ENCODE assay signal across 25 cellular contexts in the genomic region with DNA sequence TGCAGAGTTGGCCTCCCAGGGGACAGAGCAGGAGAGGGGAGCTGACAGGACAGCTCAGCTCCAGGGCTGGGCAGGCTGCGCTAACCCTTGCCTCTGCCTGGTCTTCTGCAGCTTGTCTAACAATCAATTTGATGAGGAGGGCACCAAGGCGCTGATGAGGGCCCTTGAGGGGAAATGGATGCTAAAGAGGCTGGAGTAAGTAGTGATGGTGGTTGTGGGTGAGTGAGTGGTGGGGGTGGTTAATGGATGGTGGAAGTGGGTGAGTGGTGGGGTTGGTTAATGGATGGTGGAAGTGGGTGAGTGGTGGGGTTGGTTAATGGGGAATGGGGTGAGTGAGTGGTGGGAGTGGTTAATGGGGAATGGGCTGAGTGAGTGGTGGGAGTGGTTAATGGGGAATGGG. TPM values are rescaled to one million over a fixed set of nuclear protein-coding genes. Genes with fewer than 3 reads are reported as not detected.
DNase-seq lines count a peak whose midpoint lies in the region; ATAC-seq and TF ChIP-seq lines count a peak whose summit lies in the region.
"Had no signal": no experiment of that assay in that cellular context is flagged by ENCODE, and none has a peak within 500 bp of the region (broad histone marks: within the 10 kb centered on the region; RNA-seq: fewer than 3 reads in every experiment).

No MANE protein-coding gene starts in this region.

- peak overlapping the region in 1 of 3 donors; percentile 32 for H3K27ac Mint-ChIP-seq in CD4-positive, CD25-positive, alpha-beta regulatory T cell
- H3K27ac Mint-ChIP-seq in activated CD8-positive, alpha-beta T cell treated with anti-CD3 and anti-CD28 coated beads, Interleukin-2, amount 10 ng/mL, durations not matched to agents 7 days and 5 days, result peak overlapping the region; percentile 75
- peak overlapping the region; percentile 83 for H3K27ac Mint-ChIP-seq in memory B cell

- no peaks in the 10 kb centered on the region for H3K9me3 ChIP-seq in CD4-positive, CD25-positive, alpha-beta regulatory T cell (ENCODE audit: control insufficient read depth in 2 of 2, low read length in 2 of 2)
- no peaks in the 10 kb centered on the region for H3K9me3 ChIP-seq in left lung
- H3K9me3 ChIP-seq: gastrocnemius medialis, lower lobe of right lung, stomach had no signal

- peaks cover 27% of the 10 kb centered on the region for H3K36me3 Mint-ChIP-seq in CD4-positive, CD25-positive, alpha-beta regulatory T cell
- H3K36me3 Mint-ChIP-seq in activated CD8-positive, alpha-beta T cell treated with anti-CD3 and anti-CD28 coated beads, Interleukin-2, amount 10 ng/mL, durations not matched to agents 7 days and 5 days (ENCODE audit: low read depth), result peaks cover 72% of the 10 kb centered on the region
- peaks cover 43% of the 10 kb centered on the region for H3K36me3 Mint-ChIP-seq in memory B cell

- no peak for TF ChIP-seq CTCF in left lung (IDR thresholded peaks at IDR 0.05)

- H3K4me3 Mint-ChIP-seq in CD4-positive, CD25-positive, alpha-beta regulatory T cell, result no peak overlapping the region
- no peak overlapping the region for H3K4me3 Mint-ChIP-seq in activated CD8-positive, alpha-beta T cell treated with anti-CD3 and anti-CD28 coated beads, Interleukin-2, amount 10 ng/mL, durations not matched to agents 7 days and 5 days
- no peak overlapping the region for H3K4me3 Mint-ChIP-seq in memory B cell

- POLR2A ChIA-PET in activated CD8-positive, alpha-beta T cell treated with anti-CD3 and anti-CD28 coated beads, Interleukin-2, amount 10 ng/mL, durations not matched to agents 7 days and 5 days (lab: Charles Lee), result interaction anchor here (0.5 kb wide), 1 partner anchor 40 kb away, joined by 3 read pairs; no protein-coding TSS in a partner anchor

- peaks cover 79% of the 10 kb centered on the region for H3K36me3 ChIP-seq in CD4-positive, CD25-positive, alpha-beta regulatory T cell (ENCODE audit: control insufficient read depth, insufficient read depth, low read length)
- H3K36me3 ChIP-seq in left lung, result peaks cover 0 to 81% of the 10 kb centered on the region in 2 donors
- H3K36me3 ChIP-seq: gastrocnemius medialis had no signal

- peaks cover 0 to 8% (median 7%) of the 10 kb centered on the region in 4 donors for H3K4me1 Mint-ChIP-seq in CD4-positive, CD25-positive, alpha-beta regulatory T cell
- peaks cover 37% of the 10 kb centered on the region for H3K4me1 Mint-ChIP-seq in activated CD8-positive, alpha-beta T cell treated with anti-CD3 and anti-CD28 coated beads, Interleukin-2, amount 10 ng/mL, durations not matched to agents 7 days and 5 days (ENCODE audit: low read depth)
- H3K4me1 Mint-ChIP-seq in memory B cell, result peaks cover 26% of the 10 kb centered on the region

- ATAC-seq in CD4-positive, CD25-positive, alpha-beta regulatory T cell (ENCODE audit: low read depth in 2 of 2), result no peak
- peak; percentile 19 for ATAC-seq in activated CD8-positive, alpha-beta T cell treated with anti-CD3 and anti-CD28 coated beads, Interleukin-2, amount 10 ng/mL, durations not matched to agents 7 days and 5 days
- ATAC-seq in memory B cell (ENCODE audit: low read depth) (no peak), left lung (no peak), HG03139 (IDR thresholded peaks at IDR 0.05; ENCODE audit: unreplicated experiment) (no peak)
- ATAC-seq: esophagus mucosa, gastrocnemius medialis, SK-N-SH treated with all-trans-retinoic acid at 6 μM for 48 hours had no signal

- H3K4me3 ChIP-seq in CD4-positive, CD25-positive, alpha-beta regulatory T cell (ENCODE audit: low read depth, low read length), result no peak overlapping the region
- H3K4me3 ChIP-seq in left lung, result no peak overlapping the region
- H3K4me3 ChIP-seq: gastrocnemius medialis, lower lobe of right lung, stomach had no signal

- peak; percentile 7 for DNase-seq in NCI-H187 treated with DMSO at 0.1 percent for 48 hours (lab: John Stamatoyannopoulos, UW)
- DNase-seq in NCI-H187 (lab: John Stamatoyannopoulos, UW), result no peak
- no peak for DNase-seq in CD4-positive, CD25-positive, alpha-beta regulatory T cell
- DNase-seq in activated CD8-positive, alpha-beta T cell treated with anti-CD3 and anti-CD28 coated beads, Interleukin-2, amount 10 ng/mL, durations not matched to agents 7 days and 5 days, result no peak
- no peak for DNase-seq in memory B cell (ENCODE audit: low spot score in 2 of 2)
- DNase-seq in left lung, result no peak
- no peak for DNase-seq in T1000 (lab: John Stamatoyannopoulos, UW)
- DNase-seq: activated CD4-positive, CD25-positive, alpha-beta regulatory T cell treated with anti-CD3 and anti-CD28 coated beads, Interleukin-2, amount 50 U/mL, for 72 hours; COR-L47; DMS79 treated with DMSO at 0.1 percent for 48 hours; effector CD4-positive, alpha-beta T cell; gastrocnemius medialis; HCEC 1CT; islet precursor cell; lower lobe of right lung; NCI-H1436; NCI-H526 treated with DMSO at 0.1 percent for 48 hours; nucleus accumbens; small intestine; stomach; trophoblast cell had no signal

- no peaks in the 10 kb centered on the region for H3K27me3 ChIP-seq in CD4-positive, CD25-positive, alpha-beta regulatory T cell (ENCODE audit: control insufficient read depth, insufficient read depth, low read length)
- H3K27me3 ChIP-seq in left lung, result no peaks in the 10 kb centered on the region
- H3K27me3 ChIP-seq: gastrocnemius medialis, stomach had no signal

- peak overlapping the region; percentile 48 for H3K27ac ChIP-seq in CD4-positive, CD25-positive, alpha-beta regulatory T cell (ENCODE audit: insufficient read depth, low read length, poor library complexity, severe bottlenecking)
- H3K27ac ChIP-seq in left lung, result peak overlapping the region in 1 of 2 donors; percentile 35
- H3K27ac ChIP-seq: 22Rv1, gastrocnemius medialis, lower lobe of right lung, stomach had no signal

- CTCF ChIA-PET in activated CD8-positive, alpha-beta T cell treated with anti-CD3 and anti-CD28 coated beads, Interleukin-2, amount 10 ng/mL, durations not matched to agents 7 days and 5 days (lab: Charles Lee), result interaction anchor here (1.6 to 2.0 kb wide), 2 partner anchors 13 to 22 kb away, joined by 4 to 11 read pairs; partner anchors contain the start of gene CPNE2

- H3K9me3 Mint-ChIP-seq in CD4-positive, CD25-positive, alpha-beta regulatory T cell, result peaks cover 0 to 2% (median 0%) of the 10 kb centered on the region in 7 donors
- H3K9me3 Mint-ChIP-seq in activated CD8-positive, alpha-beta T cell treated with anti-CD3 and anti-CD28 coated beads, Interleukin-2, amount 10 ng/mL, durations not matched to agents 7 days and 5 days (ENCODE audit: insufficient read depth), result no peaks in the 10 kb centered on the region
- no peaks in the 10 kb centered on the region for H3K9me3 Mint-ChIP-seq in memory B cell

- intact Hi-C loops in left lung (cut with DNase I), result no loop called here

- H3K27me3 Mint-ChIP-seq in CD4-positive, CD25-positive, alpha-beta regulatory T cell, result no peaks in the 10 kb centered on the region
- no peaks in the 10 kb centered on the region for H3K27me3 Mint-ChIP-seq in activated CD8-positive, alpha-beta T cell treated with anti-CD3 and anti-CD28 coated beads, Interleukin-2, amount 10 ng/mL, durations not matched to agents 7 days and 5 days (ENCODE audit: low read depth)
- no peaks in the 10 kb centered on the region for H3K27me3 Mint-ChIP-seq in memory B cell

- no peaks in the 10 kb centered on the region for H3K4me1 ChIP-seq in CD4-positive, CD25-positive, alpha-beta regulatory T cell (ENCODE audit: control insufficient read depth, insufficient read depth, low read length, poor library complexity, severe bottlenecking)
- H3K4me1 ChIP-seq in left lung, result peaks cover 0 to 16% of the 10 kb centered on the region in 2 donors
- H3K4me1 ChIP-seq: lower lobe of right lung, stomach had no signal

RNA-seq across cellular contexts. Expression of gene CPNE2, which starts 22.0 kb away (rescaled TPM):
- total RNA-seq in CD4-positive, CD25-positive, alpha-beta regulatory T cell, result 15.3 TPM
- polyA plus RNA-seq in CD4-positive, CD25-positive, alpha-beta regulatory T cell, result 10 to 100 TPM; 31.7 to 54.7 (median 47.3) TPM
- 10 to 100 TPM; 11.3 to 12.5 TPM for total RNA-seq in activated CD8-positive, alpha-beta T cell treated with anti-CD3 and anti-CD28 coated beads, Interleukin-2, amount 10 ng/mL, durations not matched to agents 7 days and 5 days
- 10 to 100 TPM; 49.4 to 49.9 TPM for total RNA-seq in left lung
